Comparison of ENCODE assay signal across 12 cellular contexts in genomic region chr7:123305840-123306375, GRCh38.
"Had no signal": no experiment of that assay in that cellular context is flagged by ENCODE, and none has a peak within 500 bp of the region (broad histone marks: within the 10 kb centered on the region; RNA-seq: fewer than 3 reads in every experiment).

No MANE protein-coding gene starts in this region.

- H3K9me3 ChIP-seq: gastroesophageal sphincter, lower lobe of right lung, psoas muscle had no signal

- H3K36me3 ChIP-seq: cardiac muscle cell, gastroesophageal sphincter, lower lobe of right lung, spleen, WERI-Rb-1 had no signal

- H3K4me1 ChIP-seq: gastroesophageal sphincter, lower lobe of right lung, psoas muscle, spleen had no signal

- H3K4me3 ChIP-seq: cardiac muscle cell, dorsolateral prefrontal cortex, gastroesophageal sphincter, lower lobe of right lung, psoas muscle, spleen had no signal

- H3K27me3 ChIP-seq: cardiac muscle cell, dorsolateral prefrontal cortex, gastroesophageal sphincter, spleen had no signal

- H3K27ac ChIP-seq: cardiac muscle cell, dorsolateral prefrontal cortex, gastroesophageal sphincter, lower lobe of right lung, psoas muscle, spleen, WERI-Rb-1 had no signal

- ATAC-seq: gastroesophageal sphincter, left cardiac atrium, lower lobe of right lung, psoas muscle, sciatic nerve had no signal

- DNase-seq: activated CD4-positive, alpha-beta T cell treated with anti-CD3 and anti-CD28 coated beads, Interleukin-2, amount 50 U/mL, for 48 hours; activated naive CD4-positive, alpha-beta T cell treated with anti-CD3 and anti-CD28 coated beads, Interleukin-2, amount 50 U/mL, for 16 hours; activated T-cell treated with anti-CD3 and anti-CD28 coated beads, Interleukin-2, amount 50 U/mL, for 24 hours; dorsolateral prefrontal cortex; left cardiac atrium; lower lobe of right lung; psoas muscle; spleen; WERI-Rb-1 had no signal
